In the genomic region with DNA sequence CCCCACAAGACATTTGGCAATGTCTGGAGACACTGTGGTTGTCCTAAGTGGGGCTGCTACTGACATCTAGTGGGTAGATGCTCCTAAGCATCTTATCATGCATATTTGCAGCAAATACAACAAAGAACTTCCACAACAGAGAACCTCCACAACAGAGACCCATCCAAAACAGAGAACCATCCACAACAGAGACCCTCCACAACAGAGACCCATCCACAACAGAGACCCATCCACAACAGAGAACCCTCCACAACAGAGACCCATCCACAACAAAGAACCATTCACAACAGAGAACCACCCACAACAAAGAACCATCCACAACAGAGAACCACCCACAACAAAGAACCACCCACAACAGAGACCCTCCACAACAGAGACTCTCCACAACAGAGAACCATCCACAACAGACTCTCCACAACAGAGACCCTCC, we compare ENCODE assay signal across 8 cellular contexts. TPM values are rescaled to one million over a fixed set of nuclear protein-coding genes. Genes with fewer than 3 reads are reported as not detected.
DNase-seq lines count a peak whose midpoint lies in the region; ATAC-seq and TF ChIP-seq lines count a peak whose summit lies in the region.

No MANE protein-coding gene starts in this region.

- H3K4me2 ChIP-seq in SU-DHL-6 (ENCODE audit: low read depth, low read length, poor library complexity, severe bottlenecking), result no peak overlapping the region

- no peaks in the 10 kb centered on the region for H3K27me3 Mint-ChIP-seq in naive B cell

- H3K4me3 Mint-ChIP-seq in naive B cell, result peak overlapping the region in 1 of 8 donors; percentile 42

- H3K36me3 ChIP-seq in SU-DHL-6 (ENCODE audit: low read length) (peaks cover 4% of the 10 kb centered on the region; the same call in 1 of the 2 replicates), uterus (no peaks in the 10 kb centered on the region), upper lobe of left lung (peaks cover 20 to 88% (median 69%) of the 10 kb centered on the region in 4 donors)

- no peak overlapping the region for H2AFZ ChIP-seq in SU-DHL-6 (ENCODE audit: low read depth, low read length, severe bottlenecking)

- no peak overlapping the region for H3K9ac ChIP-seq in SU-DHL-6 (ENCODE audit: low read length)

- H3K27ac Mint-ChIP-seq in naive B cell, result peak overlapping the region; percentile 8 to 95 (median 72)

- no peaks in the 10 kb centered on the region for H3K9me2 ChIP-seq in SU-DHL-6 (replicated peaks; ENCODE audit: insufficient read depth, low read length)

- TF ChIP-seq EP300 in upper lobe of left lung (IDR thresholded peaks at IDR 0.05), result no peak

- intact Hi-C loops in uterus (cut with DNase I; ENCODE audit: low total_unique reads), result no loop called here

- in situ Hi-C loops in GM13976 (cut with MboI; ENCODE audit: low sequenced_read_pairs, unreplicated experiment), result no loop called here

- TF ChIP-seq POLR2A in uterus (IDR thresholded peaks at IDR 0.05), result no peak
- no peak for TF ChIP-seq POLR2A in upper lobe of left lung (IDR thresholded peaks at IDR 0.05)

- H4K20me1 ChIP-seq in SU-DHL-6 (ENCODE audit: low read depth, low read length), result no peaks in the 10 kb centered on the region

- no peaks in the 10 kb centered on the region for H3K9me3 Mint-ChIP-seq in naive B cell

- peak; percentile 56 to 67 for ATAC-seq in naive B cell (ENCODE audit: low read depth in 2 of 2)
- ATAC-seq in upper lobe of left lung (ENCODE audit: low FRiP score in 2 of 2), result no peak

- H3K9me3 ChIP-seq in SU-DHL-6 (ENCODE audit: insufficient read depth, low read length) (no peaks in the 10 kb centered on the region), uterus (no peaks in the 10 kb centered on the region), upper lobe of left lung (no peaks in the 10 kb centered on the region)

- H3K79me2 ChIP-seq in SU-DHL-6 (ENCODE audit: insufficient read depth, low read length), result no peaks in the 10 kb centered on the region

- H3K36me3 Mint-ChIP-seq in naive B cell, result peaks cover 11 to 44% of the 10 kb centered on the region in 2 donors

- peak; percentile 33 for DNase-seq in CD1c-positive myeloid dendritic cell (ENCODE audit: extremely low spot score)
- no peak for DNase-seq in GM13976 (ENCODE audit: low spot score)
- peak; percentile 42 for DNase-seq in effector CD8-positive, alpha-beta T cell (lab: John Stamatoyannopoulos, UW)
- DNase-seq in naive B cell, result peak; percentile 20
- DNase-seq in uterus, result no peak
- DNase-seq in upper lobe of left lung, result no peak
- DNase-seq in stimulated activated CD8-positive, alpha-beta memory T cell treated with anti-CD3 and anti-CD28 coated beads, Interleukin-4, amount 100 ng/mL, for 48 hours, result no peak

- H3K27ac ChIP-seq in SU-DHL-6 (ENCODE audit: low read depth, low read length) (no peak overlapping the region), uterus (no peak overlapping the region), upper lobe of left lung (no peak overlapping the region)

- H3K27me3 ChIP-seq in SU-DHL-6 (ENCODE audit: low read length), result no peaks in the 10 kb centered on the region
- no peaks in the 10 kb centered on the region for H3K27me3 ChIP-seq in uterus
- no peaks in the 10 kb centered on the region for H3K27me3 ChIP-seq in upper lobe of left lung

- no peaks in the 10 kb centered on the region for H3F3A ChIP-seq in SU-DHL-6 (ENCODE audit: insufficient read depth)

- H3K4me3 ChIP-seq in SU-DHL-6 (ENCODE audit: insufficient read depth, low read length, poor library complexity, severe bottlenecking) (no peak overlapping the region), uterus (no peak overlapping the region), upper lobe of left lung (no peak overlapping the region)

- TF ChIP-seq CTCF in GM13976 (IDR thresholded peaks at IDR 0.05; ENCODE audit: borderline replicate concordance, control extremely low read depth, extremely low read depth, insufficient read depth, missing control alignments), result peak; percentile 65
- TF ChIP-seq CTCF in SU-DHL-6 (IDR thresholded peaks at IDR 0.05; ENCODE audit: insufficient read depth, low read length, poor library complexity, severe bottlenecking), result peak; percentile 43
- TF ChIP-seq CTCF in uterus (IDR thresholded peaks at IDR 0.05), result peak in 2 of 4 experiments; percentile 16
- TF ChIP-seq CTCF in upper lobe of left lung (IDR thresholded peaks at IDR 0.05), result peak in 2 of 6 experiments; percentile 8 to 23

- H3K4me1 Mint-ChIP-seq in naive B cell, result peaks cover 13 to 16% (median 15%) of the 10 kb centered on the region in 3 donors

- no peaks in the 10 kb centered on the region for H3K4me1 ChIP-seq in uterus
- H3K4me1 ChIP-seq in upper lobe of left lung, result no peaks in the 10 kb centered on the region

RNA-seq across cellular contexts. Expression of gene ARPC5L, which starts 32.8 kb away (rescaled TPM):
- 10 to 100 TPM; 44.1 to 71.6 (median 58.0) TPM for polyA plus RNA-seq in naive B cell (ENCODE audit: low read depth in 6 of 6)
- total RNA-seq in uterus, result 10 to 100 TPM in 1 of 4 donors, 1 to 10 TPM in 3; 1.0 to 18.3 (median 5.6) TPM
- total RNA-seq in upper lobe of left lung, result 10 to 100 TPM; 17.8 to 45.9 (median 34.4) TPM

RNA-seq across cellular contexts. Expression of gene RPL35, which starts 33.0 kb away (rescaled TPM):
- polyA plus RNA-seq in naive B cell (ENCODE audit: low read depth in 6 of 6), result 1,000 to 10,000 TPM; 1,156 to 2,054 (median 1,907) TPM
- 1,000 to 10,000 TPM in 3 of 4 donors, 100 to 1,000 TPM in 1; 913 to 5,275 (median 2,170) TPM for total RNA-seq in uterus
- 1,000 to 10,000 TPM in 2 of 6 donors, 100 to 1,000 TPM in 4; 646 to 1,381 (median 944) TPM for total RNA-seq in upper lobe of left lung

RNA-seq across cellular contexts. Expression of gene WDR38, which starts 41.5 kb away (rescaled TPM):
- polyA plus RNA-seq in naive B cell (ENCODE audit: low read depth in 6 of 6), result not detected
- 1 to 10 TPM in 1 of 4 donors, under 1 TPM in 1, not detected in 2; 0.79 to 1.9 TPM for total RNA-seq in uterus
- total RNA-seq in upper lobe of left lung, result 10 to 100 TPM in 2 of 6 donors, 1 to 10 TPM in 3, not detected in 1; 4.1 to 24.1 (median 9.0) TPM

RNA-seq across cellular contexts. Expression of gene GOLGA1, which starts 46.1 kb away (rescaled TPM):
- 1 to 10 TPM; 4.0 to 9.5 (median 6.1) TPM for polyA plus RNA-seq in naive B cell (ENCODE audit: low read depth in 6 of 6)
- 10 to 100 TPM in 3 of 4 donors, 1 to 10 TPM in 1; 6.7 to 25.7 (median 15.4) TPM for total RNA-seq in uterus
- 10 to 100 TPM; 15.5 to 53.4 (median 19.8) TPM for total RNA-seq in upper lobe of left lung

Comparison
In these comparisons a context has a peak if more than half of its experiments do, and no peak if none do; other contexts are left out.
1. DNase-seq: peak in CD1c-positive myeloid dendritic cell (single experiment), effector CD8-positive, alpha-beta T cell (single experiment) and naive B cell (single experiment); none in GM13976 (single experiment), uterus (0 of 2), upper lobe of left lung (0 of 2) and stimulated activated CD8-positive, alpha-beta memory T cell treated with anti-CD3 and anti-CD28 coated beads, Interleukin-4, amount 100 ng/mL, for 48 hours (single experiment).
2. ATAC-seq: peak in naive B cell (2 of 2); none in upper lobe of left lung (0 of 2).